8 cellular contexts compared by ENCODE assay signal in genomic region chr2:11343344-11343625, GRCh38. TPM values are rescaled to one million over a fixed set of nuclear protein-coding genes. Genes with fewer than 3 reads are reported as not detected.
DNase-seq lines count a peak whose midpoint lies in the region; ATAC-seq and TF ChIP-seq lines count a peak whose summit lies in the region.

No MANE protein-coding gene starts in this region.

- H3K9me3 Mint-ChIP-seq in T-helper 2 cell treated with Interferon-gamma antibody and Interleukin-4, amounts not matched to agents 5 μg/mL and 100 μg/mL, for 36 hours: no peaks in the 10 kb centered on the region

- H3K4me3 Mint-ChIP-seq in T-helper 2 cell treated with Interferon-gamma antibody and Interleukin-4, amounts not matched to agents 5 μg/mL and 100 μg/mL, for 36 hours: peak overlapping the region; percentile 92

- H3K36me3 ChIP-seq in adipocyte (ENCODE audit: control insufficient read depth, insufficient read depth, low read length, severe bottlenecking) (no peaks in the 10 kb centered on the region), left lung (no peaks in the 10 kb centered on the region), testis (ENCODE audit: low read depth, missing control alignments) (no peaks in the 10 kb centered on the region)

- peak overlapping the region; percentile 98 for H3K9ac ChIP-seq in adipocyte (ENCODE audit: low read length)

- ATAC-seq in left lung (no peak), HG02610 (IDR thresholded peaks at IDR 0.05; ENCODE audit: unreplicated experiment) (no peak)

- H3K36me3 Mint-ChIP-seq in T-helper 2 cell treated with Interferon-gamma antibody and Interleukin-4, amounts not matched to agents 5 μg/mL and 100 μg/mL, for 36 hours (ENCODE audit: low read depth): peaks cover 2% of the 10 kb centered on the region

- H3K9me3 ChIP-seq in adipocyte (ENCODE audit: control insufficient read depth, low read length) (no peaks in the 10 kb centered on the region), left lung (no peaks in the 10 kb centered on the region), testis (no peaks in the 10 kb centered on the region)

- H3K27ac Mint-ChIP-seq in T-helper 2 cell treated with Interferon-gamma antibody and Interleukin-4, amounts not matched to agents 5 μg/mL and 100 μg/mL, for 36 hours: peak overlapping the region; percentile 85

- peak overlapping the region; percentile 97 to 98 for H3K27ac ChIP-seq in left lung
- H3K27ac ChIP-seq in testis: peak overlapping the region; percentile 92 to 99

- 0 to 2% methylated on average over 7 of the region's 7 CpGs for WGBS in testis, 2 donors

- H3K4me1 ChIP-seq in adipocyte (ENCODE audit: control insufficient read depth, insufficient read depth, low read length): peaks cover 64% of the 10 kb centered on the region
- peaks cover 6 to 69% of the 10 kb centered on the region in 2 donors for H3K4me1 ChIP-seq in left lung
- H3K4me1 ChIP-seq in testis: peaks cover 8% of the 10 kb centered on the region

- TF ChIP-seq POLR2A in testis (IDR thresholded peaks at IDR 0.05): no peak

- peaks cover 31% of the 10 kb centered on the region for H3K4me1 Mint-ChIP-seq in T-helper 2 cell treated with Interferon-gamma antibody and Interleukin-4, amounts not matched to agents 5 μg/mL and 100 μg/mL, for 36 hours (ENCODE audit: low read depth)

- no peaks in the 10 kb centered on the region for H3K27me3 ChIP-seq in adipocyte (replicated peaks; ENCODE audit: control insufficient read depth, insufficient read depth, low read length)
- no peaks in the 10 kb centered on the region for H3K27me3 ChIP-seq in left lung
- no peaks in the 10 kb centered on the region for H3K27me3 ChIP-seq in testis

- no peak for TF ChIP-seq CTCF in left lung (IDR thresholded peaks at IDR 0.05)
- TF ChIP-seq CTCF in testis (IDR thresholded peaks at IDR 0.05): no peak

- H3K4me3 ChIP-seq in adipocyte (ENCODE audit: low read length): peak overlapping the region; percentile 95
- peak overlapping the region; percentile 88 to 93 for H3K4me3 ChIP-seq in left lung
- peak overlapping the region; percentile 82 to 88 for H3K4me3 ChIP-seq in testis

- H3K27me3 Mint-ChIP-seq in T-helper 2 cell treated with Interferon-gamma antibody and Interleukin-4, amounts not matched to agents 5 μg/mL and 100 μg/mL, for 36 hours (ENCODE audit: low read depth): peaks cover 2% of the 10 kb centered on the region

- no peak for DNase-seq in T-helper 2 cell treated with Interferon-gamma antibody and Interleukin-4, amounts not matched to agents 5 μg/mL and 100 μg/mL, for 36 hours (ENCODE audit: low spot score)
- DNase-seq in T-helper 2 cell: no peak
- no peak for DNase-seq in adipocyte (ENCODE audit: low read depth)
- DNase-seq in left lung: no peak
- no peak for DNase-seq in testis
- DNase-seq in SW 1271 (lab: John Stamatoyannopoulos, UW): no peak
- DNase-seq in CD1c-positive myeloid dendritic cell (ENCODE audit: extremely low spot score): no peak

- intact Hi-C loops in left lung (cut with DNase I) (no loop called here), testis (cut with DNase I; ENCODE audit: low total_unique reads) (no loop called here)

RNA-seq across cellular contexts. Expression of gene ROCK2, which starts 1.2 kb away (rescaled TPM):
- total RNA-seq in left lung (10 to 100 TPM; 49.4 to 59.0 TPM), testis (10 to 100 TPM; 31.3 to 33.7 TPM)
- 4.6 TPM for polyA plus RNA-seq in testis (ENCODE audit: insufficient read depth, low read depth, low replicate concordance)
